In the genomic region with DNA sequence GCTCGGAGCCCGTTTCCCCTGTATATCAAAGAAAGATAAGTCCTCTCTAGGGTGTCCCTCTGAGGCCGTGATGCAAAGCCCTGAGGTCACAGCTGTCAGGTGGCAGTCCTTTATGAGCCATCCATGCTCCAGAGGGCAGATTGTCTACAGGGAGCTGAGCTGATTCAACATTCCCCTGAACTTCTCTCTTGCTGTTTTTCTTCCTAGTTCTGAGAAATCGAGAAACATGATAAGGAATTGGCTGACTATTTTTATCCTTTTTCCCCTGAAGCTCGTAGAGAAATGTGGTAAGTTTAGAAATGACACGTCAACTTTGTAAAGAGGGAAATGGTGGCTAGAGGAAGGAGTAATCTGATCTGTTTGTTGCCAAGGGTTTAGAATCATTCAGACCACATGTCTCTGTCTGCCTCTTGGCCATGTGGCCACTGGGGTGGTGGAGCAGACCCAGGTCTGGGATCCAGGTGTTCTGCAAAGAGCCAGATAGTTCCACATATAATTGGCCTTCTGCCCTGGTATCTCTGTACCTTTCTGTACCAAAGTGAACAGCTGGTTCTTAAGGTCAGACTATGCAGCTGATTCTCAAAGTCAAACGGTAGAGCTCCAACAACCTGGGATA, we compare ENCODE assay signal across 1 cellular context.
A peak's percentile ranks its signal among the peaks of the same experiment; 100 is the strongest.
TF ChIP-seq lines count a peak whose summit lies in the region.

No MANE protein-coding gene starts in this region.

TF ChIP-seq in K562, 482 proteins besides CTCF, POLR2A, EP300 and RAD21 (continued from another document and continues in another):
- TF ChIP-seq ZNF253 (CRISPR knock-in tag; conservative IDR thresholded peaks at IDR 0.05) (no peak), POLR3A (IDR thresholded peaks at IDR 0.05; ENCODE audit: borderline replicate concordance, extremely low read depth, insufficient read depth, insufficient read length) (no peak), PCBP1 (IDR thresholded peaks at IDR 0.05; ENCODE audit: low read depth, low read length, poor library complexity, severe bottlenecking) (no peak), KLF16 (IDR thresholded peaks at IDR 0.05) (peak; percentile 8; the same call in 1 of the 2 replicates), ETV5 (CRISPR knock-in tag; IDR thresholded peaks at IDR 0.05; ENCODE audit: low read depth) (no peak), ZKSCAN1 (IDR thresholded peaks at IDR 0.05; ENCODE audit: low read depth, low read length) (no peak), CREB1 (IDR thresholded peaks at IDR 0.05) (0 out of 2 replicates have a peak, but pooled peaks have one; percentile 17), CREB1 (CRISPR knock-in tag; IDR thresholded peaks at IDR 0.05) (no peak), ATF3 (IDR thresholded peaks at IDR 0.05) (peak; percentile 80), ATF3 (CRISPR knock-in tag; conservative IDR thresholded peaks at IDR 0.05) (no peak), RNF219 (CRISPR knock-in tag; IDR thresholded peaks at IDR 0.05) (no peak), ZNF197 (CRISPR knock-in tag; IDR thresholded peaks at IDR 0.05; ENCODE audit: low read depth) (no peak), CBX5 (IDR thresholded peaks at IDR 0.05; ENCODE audit: borderline replicate concordance, low read depth) (no peak), NFIX (CRISPR knock-in tag; IDR thresholded peaks at IDR 0.05; ENCODE audit: low read depth) (no peak), FOXK2 (conservative IDR thresholded peaks at IDR 0.05 in 1 of 2, IDR thresholded peaks at IDR 0.05 in 1 of 2; ENCODE audit: low read depth in 2 of 2) (peak; percentile 57 to 65; a peak in 3 of 4 replicates), NELFE (IDR thresholded peaks at IDR 0.05; ENCODE audit: insufficient read depth, insufficient read length) (no peak), FUS (optimal IDR thresholded peaks at IDR 0.05; ENCODE audit: low read depth, low read length) (no peak), CREM (IDR thresholded peaks at IDR 0.05; ENCODE audit: low read depth) (peak; percentile 54; the same call in 1 of the 2 replicates), PBX2 (CRISPR knock-in tag; IDR thresholded peaks at IDR 0.05; ENCODE audit: low read depth) (no peak), PBX2 (tag; conservative IDR thresholded peaks at IDR 0.05; ENCODE audit: low read depth) (0 out of 2 replicates have a peak, but pooled peaks have one; percentile 29), ATF7 (IDR thresholded peaks at IDR 0.05) (peak; percentile 76), ZNF778 (CRISPR knock-in tag; IDR thresholded peaks at IDR 0.05) (no peak), NRF1 (conservative IDR thresholded peaks at IDR 0.05 in 1 of 2, IDR thresholded peaks at IDR 0.05 in 1 of 2) (peak; percentile 46 to 51; a peak in 3 of 4 replicates), CBX8 (IDR thresholded peaks at IDR 0.05; ENCODE audit: borderline replicate concordance, extremely low read depth, low read depth, low read length, poor library complexity, severe bottlenecking) (no peak), CCNT2 (IDR thresholded peaks at IDR 0.05; ENCODE audit: borderline replicate concordance, extremely low read depth, insufficient read length, low read depth, low read length) (peak; percentile 20), HDAC2 (IDR thresholded peaks at IDR 0.05) (peak; percentile 89), MAX (CRISPR knock-in tag; IDR thresholded peaks at IDR 0.05) (peak; percentile 94), CBFA2T3 (IDR thresholded peaks at IDR 0.05) (peak; percentile 85), TFAP4 (CRISPR knock-in tag; IDR thresholded peaks at IDR 0.05; ENCODE audit: borderline replicate concordance) (peak; percentile 85), POLR2AphosphoS2 (IDR thresholded peaks at IDR 0.05; ENCODE audit: low read length) (no peak), ZNF444 (CRISPR knock-in tag; IDR thresholded peaks at IDR 0.05) (no peak), ZC3H8 (IDR thresholded peaks at IDR 0.05) (no peak), DIDO1 (tag; IDR thresholded peaks at IDR 0.05; ENCODE audit: low read depth) (no peak), FOXA3 (CRISPR knock-in tag; conservative IDR thresholded peaks at IDR 0.05 in 1 of 2, IDR thresholded peaks at IDR 0.05 in 1 of 2) (no peak), NCOA1 (IDR thresholded peaks at IDR 0.05; ENCODE audit: low read depth) (peak; percentile 37; the same call in 1 of the 2 replicates), ZNF41 (CRISPR knock-in tag; conservative IDR thresholded peaks at IDR 0.05) (no peak), NFATC3 (IDR thresholded peaks at IDR 0.05) (0 out of 2 replicates have a peak, but pooled peaks have one; percentile 13), ZNF133 (CRISPR knock-in tag; IDR thresholded peaks at IDR 0.05) (no peak), JUND (IDR thresholded peaks at IDR 0.05; ENCODE audit: borderline replicate concordance, low read depth, low read length) (peak; percentile 59; the same call in 1 of the 2 replicates), JUND (tag; IDR thresholded peaks at IDR 0.05; ENCODE audit: borderline replicate concordance, low read depth, low read length) (peak; percentile 61; the same call in 2 of the 3 replicates), FOSL1 (tag; conservative IDR thresholded peaks at IDR 0.05) (peak; percentile 73), ZNF780A (CRISPR knock-in tag; IDR thresholded peaks at IDR 0.05) (no peak), GMEB1 (CRISPR knock-in tag; IDR thresholded peaks at IDR 0.05) (no peak), HDGF (IDR thresholded peaks at IDR 0.05) (no peak), SUPT5H (IDR thresholded peaks at IDR 0.05) (no peak), U2AF1 (optimal IDR thresholded peaks at IDR 0.05; ENCODE audit: low read depth, low read length) (no peak), ZNF655 (CRISPR knock-in tag; IDR thresholded peaks at IDR 0.05) (no peak), HINFP (tag; conservative IDR thresholded peaks at IDR 0.05; ENCODE audit: low read depth) (no peak)
- TF ChIP-seq, protein P1, sequence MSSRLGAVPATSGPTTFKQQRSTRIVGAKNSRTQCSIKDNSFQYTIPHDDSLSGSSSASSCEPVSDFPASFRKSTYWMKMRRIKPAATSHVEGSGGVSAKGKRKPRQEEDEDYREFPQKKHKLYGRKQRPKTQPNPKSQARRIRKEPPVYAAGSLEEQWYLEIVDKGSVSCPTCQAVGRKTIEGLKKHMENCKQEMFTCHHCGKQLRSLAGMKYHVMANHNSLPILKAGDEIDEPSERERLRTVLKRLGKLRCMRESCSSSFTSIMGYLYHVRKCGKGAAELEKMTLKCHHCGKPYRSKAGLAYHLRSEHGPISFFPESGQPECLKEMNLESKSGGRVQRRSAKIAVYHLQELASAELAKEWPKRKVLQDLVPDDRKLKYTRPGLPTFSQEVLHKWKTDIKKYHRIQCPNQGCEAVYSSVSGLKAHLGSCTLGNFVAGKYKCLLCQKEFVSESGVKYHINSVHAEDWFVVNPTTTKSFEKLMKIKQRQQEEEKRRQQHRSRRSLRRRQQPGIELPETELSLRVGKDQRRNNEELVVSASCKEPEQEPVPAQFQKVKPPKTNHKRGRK (tag; IDR thresholded peaks at IDR 0.05) = no peak
- TF ChIP-seq, protein P2, sequence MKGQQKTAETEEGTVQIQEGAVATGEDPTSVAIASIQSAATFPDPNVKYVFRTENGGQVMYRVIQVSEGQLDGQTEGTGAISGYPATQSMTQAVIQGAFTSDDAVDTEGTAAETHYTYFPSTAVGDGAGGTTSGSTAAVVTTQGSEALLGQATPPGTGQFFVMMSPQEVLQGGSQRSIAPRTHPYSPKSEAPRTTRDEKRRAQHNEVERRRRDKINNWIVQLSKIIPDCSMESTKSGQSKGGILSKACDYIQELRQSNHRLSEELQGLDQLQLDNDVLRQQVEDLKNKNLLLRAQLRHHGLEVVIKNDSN (CRISPR knock-in tag; IDR thresholded peaks at IDR 0.05) = peak; percentile 66
- TF ChIP-seq, protein P3, sequence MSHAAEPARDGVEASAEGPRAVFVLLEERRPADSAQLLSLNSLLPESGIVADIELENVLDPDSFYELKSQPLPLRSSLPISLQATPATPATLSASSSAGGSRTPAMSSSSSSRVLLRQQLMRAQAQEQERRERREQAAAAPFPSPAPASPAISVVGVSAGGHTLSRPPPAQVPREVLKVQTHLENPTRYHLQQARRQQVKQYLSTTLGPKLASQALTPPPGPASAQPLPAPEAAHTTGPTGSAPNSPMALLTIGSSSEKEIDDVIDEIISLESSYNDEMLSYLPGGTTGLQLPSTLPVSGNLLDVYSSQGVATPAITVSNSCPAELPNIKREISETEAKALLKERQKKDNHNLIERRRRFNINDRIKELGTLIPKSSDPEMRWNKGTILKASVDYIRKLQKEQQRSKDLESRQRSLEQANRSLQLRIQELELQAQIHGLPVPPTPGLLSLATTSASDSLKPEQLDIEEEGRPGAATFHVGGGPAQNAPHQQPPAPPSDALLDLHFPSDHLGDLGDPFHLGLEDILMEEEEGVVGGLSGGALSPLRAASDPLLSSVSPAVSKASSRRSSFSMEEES (CRISPR knock-in tag; IDR thresholded peaks at IDR 0.05) = no peak
